Comparison of ENCODE assay signal across 22 cellular contexts in genomic region chr14:71264260-71264659, GRCh38.
"Had no signal": no experiment of that assay in that cellular context is flagged by ENCODE, and none has a peak within 500 bp of the region (broad histone marks: within the 10 kb centered on the region; RNA-seq: fewer than 3 reads in every experiment).

No MANE protein-coding gene starts in this region.

- H3K4me1 ChIP-seq: SJSA1 had no signal

- H3K36me3 ChIP-seq: SJSA1 had no signal

- FAIRE-seq: K562, RCC 7860 had no signal

- H3K4me3 Mint-ChIP-seq: IgD-negative memory B cell had no signal

- ATAC-seq: K562 had no signal

- H3K4me3 ChIP-seq: K562, SJSA1, SK-N-MC had no signal

- H3K27me3 ChIP-seq: SJSA1 had no signal

- H3K4me2 ChIP-seq: KMS-11 had no signal

- H3K27ac ChIP-seq: KMS-11, SJSA1, SK-N-MC had no signal

- DNase-seq: Kasumi-1, MM.1S, NCI-H1092 treated with DMSO at 0.1 percent for 48 hours, NCI-H1436, NCI-H187, NCI-H2029, NCI-H2081 treated with DMSO at 0.1 percent for 48 hours, NCI-H226, NCI-H446, NCI-H510A, NCI-H524 treated with DMSO at 0.1 percent for 48 hours, NCI-H69, NCI-H774, Right ventricle myocardium superior, RPMI8226, SIG-M5 had no signal
